Comparison of ENCODE assay signal across 1 cellular context in the genomic region with DNA sequence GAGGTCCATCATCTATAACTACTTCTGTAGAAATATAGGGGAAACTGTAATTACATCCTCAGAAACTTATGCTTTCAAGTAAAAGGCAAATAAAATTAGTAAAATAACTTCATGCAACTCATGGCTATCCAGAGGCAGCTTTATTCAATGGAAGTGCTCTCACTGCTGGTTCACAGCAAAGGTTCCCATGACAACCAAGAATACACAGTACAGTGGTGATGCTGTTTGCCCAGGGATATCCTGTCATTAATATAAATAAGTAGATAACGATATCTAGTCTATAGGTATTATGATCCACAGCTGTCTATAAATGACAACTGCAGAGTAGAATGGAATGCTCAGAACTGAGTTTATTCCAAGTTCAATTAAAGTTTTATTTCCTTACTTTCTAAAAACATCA.
TF ChIP-seq lines count a peak whose summit lies in the region.

No MANE protein-coding gene starts in this region.

TF ChIP-seq in GM23338, 12 proteins besides CTCF, POLR2A, EP300 and RAD21 (continued from another document):
- TF ChIP-seq, protein P1, sequence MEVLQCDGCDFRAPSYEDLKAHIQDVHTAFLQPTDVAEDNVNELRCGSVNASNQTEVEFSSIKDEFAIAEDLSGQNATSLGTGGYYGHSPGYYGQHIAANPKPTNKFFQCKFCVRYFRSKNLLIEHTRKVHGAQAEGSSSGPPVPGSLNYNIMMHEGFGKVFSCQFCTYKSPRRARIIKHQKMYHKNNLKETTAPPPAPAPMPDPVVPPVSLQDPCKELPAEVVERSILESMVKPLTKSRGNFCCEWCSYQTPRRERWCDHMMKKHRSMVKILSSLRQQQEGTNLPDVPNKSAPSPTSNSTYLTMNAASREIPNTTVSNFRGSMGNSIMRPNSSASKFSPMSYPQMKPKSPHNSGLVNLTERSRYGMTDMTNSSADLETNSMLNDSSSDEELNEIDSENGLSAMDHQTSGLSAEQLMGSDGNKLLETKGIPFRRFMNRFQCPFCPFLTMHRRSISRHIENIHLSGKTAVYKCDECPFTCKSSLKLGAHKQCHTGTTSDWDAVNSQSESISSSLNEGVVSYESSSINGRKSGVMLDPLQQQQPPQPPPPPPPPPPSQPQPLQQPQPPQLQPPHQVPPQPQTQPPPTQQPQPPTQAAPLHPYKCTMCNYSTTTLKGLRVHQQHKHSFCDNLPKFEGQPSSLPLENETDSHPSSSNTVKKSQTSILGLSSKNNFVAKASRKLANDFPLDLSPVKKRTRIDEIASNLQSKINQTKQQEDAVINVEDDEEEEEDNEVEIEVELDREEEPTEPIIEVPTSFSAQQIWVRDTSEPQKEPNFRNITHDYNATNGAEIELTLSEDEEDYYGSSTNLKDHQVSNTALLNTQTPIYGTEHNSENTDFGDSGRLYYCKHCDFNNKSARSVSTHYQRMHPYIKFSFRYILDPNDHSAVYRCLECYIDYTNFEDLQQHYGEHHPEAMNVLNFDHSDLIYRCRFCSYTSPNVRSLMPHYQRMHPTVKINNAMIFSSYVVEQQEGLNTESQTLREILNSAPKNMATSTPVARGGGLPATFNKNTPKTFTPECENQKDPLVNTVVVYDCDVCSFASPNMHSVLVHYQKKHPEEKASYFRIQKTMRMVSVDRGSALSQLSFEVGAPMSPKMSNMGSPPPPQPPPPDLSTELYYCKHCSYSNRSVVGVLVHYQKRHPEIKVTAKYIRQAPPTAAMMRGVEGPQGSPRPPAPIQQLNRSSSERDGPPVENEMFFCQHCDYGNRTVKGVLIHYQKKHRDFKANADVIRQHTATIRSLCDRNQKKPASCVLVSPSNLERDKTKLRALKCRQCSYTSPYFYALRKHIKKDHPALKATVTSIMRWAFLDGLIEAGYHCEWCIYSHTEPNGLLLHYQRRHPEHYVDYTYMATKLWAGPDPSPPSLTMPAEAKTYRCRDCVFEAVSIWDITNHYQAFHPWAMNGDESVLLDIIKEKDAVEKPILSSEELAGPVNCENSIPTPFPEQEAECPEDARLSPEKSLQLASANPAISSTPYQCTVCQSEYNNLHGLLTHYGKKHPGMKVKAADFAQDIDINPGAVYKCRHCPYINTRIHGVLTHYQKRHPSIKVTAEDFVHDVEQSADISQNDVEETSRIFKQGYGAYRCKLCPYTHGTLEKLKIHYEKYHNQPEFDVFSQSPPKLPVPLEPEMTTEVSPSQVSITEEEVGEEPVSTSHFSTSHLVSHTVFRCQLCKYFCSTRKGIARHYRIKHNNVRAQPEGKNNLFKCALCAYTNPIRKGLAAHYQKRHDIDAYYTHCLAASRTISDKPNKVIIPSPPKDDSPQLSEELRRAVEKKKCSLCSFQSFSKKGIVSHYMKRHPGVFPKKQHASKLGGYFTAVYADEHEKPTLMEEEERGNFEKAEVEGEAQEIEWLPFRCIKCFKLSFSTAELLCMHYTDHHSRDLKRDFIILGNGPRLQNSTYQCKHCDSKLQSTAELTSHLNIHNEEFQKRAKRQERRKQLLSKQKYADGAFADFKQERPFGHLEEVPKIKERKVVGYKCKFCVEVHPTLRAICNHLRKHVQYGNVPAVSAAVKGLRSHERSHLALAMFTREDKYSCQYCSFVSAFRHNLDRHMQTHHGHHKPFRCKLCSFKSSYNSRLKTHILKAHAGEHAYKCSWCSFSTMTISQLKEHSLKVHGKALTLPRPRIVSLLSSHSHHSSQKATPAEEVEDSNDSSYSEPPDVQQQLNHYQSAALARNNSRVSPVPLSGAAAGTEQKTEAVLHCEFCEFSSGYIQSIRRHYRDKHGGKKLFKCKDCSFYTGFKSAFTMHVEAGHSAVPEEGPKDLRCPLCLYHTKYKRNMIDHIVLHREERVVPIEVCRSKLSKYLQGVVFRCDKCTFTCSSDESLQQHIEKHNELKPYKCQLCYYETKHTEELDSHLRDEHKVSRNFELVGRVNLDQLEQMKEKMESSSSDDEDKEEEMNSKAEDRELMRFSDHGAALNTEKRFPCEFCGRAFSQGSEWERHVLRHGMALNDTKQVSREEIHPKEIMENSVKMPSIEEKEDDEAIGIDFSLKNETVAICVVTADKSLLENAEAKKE (CRISPR knock-in tag; IDR thresholded peaks at IDR 0.05) = no peak
- TF ChIP-seq ZNF114 (CRISPR knock-in tag; IDR thresholded peaks at IDR 0.05) = no peak
- TF ChIP-seq, protein P2, sequence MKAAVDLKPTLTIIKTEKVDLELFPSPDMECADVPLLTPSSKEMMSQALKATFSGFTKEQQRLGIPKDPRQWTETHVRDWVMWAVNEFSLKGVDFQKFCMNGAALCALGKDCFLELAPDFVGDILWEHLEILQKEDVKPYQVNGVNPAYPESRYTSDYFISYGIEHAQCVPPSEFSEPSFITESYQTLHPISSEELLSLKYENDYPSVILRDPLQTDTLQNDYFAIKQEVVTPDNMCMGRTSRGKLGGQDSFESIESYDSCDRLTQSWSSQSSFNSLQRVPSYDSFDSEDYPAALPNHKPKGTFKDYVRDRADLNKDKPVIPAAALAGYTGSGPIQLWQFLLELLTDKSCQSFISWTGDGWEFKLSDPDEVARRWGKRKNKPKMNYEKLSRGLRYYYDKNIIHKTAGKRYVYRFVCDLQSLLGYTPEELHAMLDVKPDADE (IDR thresholded peaks at IDR 0.05) = no peak
- no peak for TF ChIP-seq ZNF331 (CRISPR knock-in tag; IDR thresholded peaks at IDR 0.05; ENCODE audit: low read depth)
- TF ChIP-seq CREB1 (CRISPR knock-in tag; IDR thresholded peaks at IDR 0.05; ENCODE audit: low read depth) = no peak
- TF ChIP-seq STAT1 (IDR thresholded peaks at IDR 0.05; ENCODE audit: unreplicated experiment) = no peak
TF ChIP-seq in GM23338: peak in this region for 0.
